Comparison of ENCODE assay signal across 25 cellular contexts in genomic region chr14:52082903-52083302, GRCh38. TPM values are rescaled to one million over a fixed set of nuclear protein-coding genes. Genes with fewer than 3 reads are reported as not detected.
A peak's percentile ranks its signal among the peaks of the same experiment; 100 is the strongest.
DNase-seq lines count a peak whose midpoint lies in the region; ATAC-seq and TF ChIP-seq lines count a peak whose summit lies in the region.
"Had no signal": no experiment of that assay in that cellular context is flagged by ENCODE, and none has a peak within 500 bp of the region (broad histone marks: within the 10 kb centered on the region; RNA-seq: fewer than 3 reads in every experiment).

No MANE protein-coding gene starts in this region.

- no peak for TF ChIP-seq RAD21 in SK-N-SH (IDR thresholded peaks at IDR 0.05; ENCODE audit: low read length)

- no peaks in the 10 kb centered on the region for H3K79me2 ChIP-seq in SK-N-SH (ENCODE audit: insufficient read depth)

- TF ChIP-seq EP300 in SK-N-SH (IDR thresholded peaks at IDR 0.05; ENCODE audit: borderline replicate concordance in 1 of 2, low read depth in 1 of 2, low read length in 1 of 2): no peak

- H4K20me1 ChIP-seq in SK-N-SH (ENCODE audit: insufficient read depth): no peaks in the 10 kb centered on the region
- H4K20me1 ChIP-seq: BLaER1 had no signal

- H3F3A ChIP-seq in SK-N-SH (replicated peaks; ENCODE audit: insufficient read depth): peaks cover 25% of the 10 kb centered on the region

- H3K9me3 ChIP-seq in SK-N-SH: peaks cover 11% of the 10 kb centered on the region; the same call in 1 of the 2 replicates
- H3K9me3 ChIP-seq in thyroid gland: no peaks in the 10 kb centered on the region
- H3K9me3 ChIP-seq: BE2C had no signal

- POLR2A ChIA-PET in SK-N-SH (lab: Yijun Ruan, JAX): no interaction called here

- no peak overlapping the region for H2AFZ ChIP-seq in SK-N-SH (ENCODE audit: low read depth)

- CTCF ChIA-PET in SK-N-SH (lab: Yijun Ruan, JAX): interaction anchor here (1.0 to 2.4 kb wide), 3 partner anchors 11 to 39 kb away, joined by 3 to 5 read pairs (median 4); partner anchors contain the start of gene NID2

- no peaks in the 10 kb centered on the region for H3K27me3 ChIP-seq in SK-N-SH (ENCODE audit: insufficient read depth)
- no peaks in the 10 kb centered on the region for H3K27me3 ChIP-seq in thyroid gland
- H3K27me3 ChIP-seq: BE2C, BLaER1 had no signal

- H3K9me2 ChIP-seq in SK-N-SH: no peaks in the 10 kb centered on the region

- no peak for DNase-seq in SK-N-SH
- DNase-seq in fibroblast of villous mesenchyme (ENCODE audit: low read depth): peak; percentile 69
- DNase-seq in thyroid gland: no peak
- DNase-seq in activated naive CD4-positive, alpha-beta T cell treated with Interleukin-2 at 50 U/mL for 16 hours: no peak
- no peak for DNase-seq in A172 (ENCODE audit: low spot score)
- DNase-seq: ACHN; BE2C; C1 segment of cervical spinal cord; CD4-positive, alpha-beta memory T cell; CD4-positive, CD25-positive, alpha-beta regulatory T cell; CD8-positive, alpha-beta memory T cell; COR-L47; DMS 273 treated with DMSO at 0.1 percent for 48 hours; DMS153; DMS53; DMS79; DND-41; EL; GDM1 had no signal

- intact Hi-C loops in thyroid gland (cut with DNase I): no loop called here

- peaks cover 2 to 25% of the 10 kb centered on the region in 2 experiments; a peak in 3 of 4 replicates for H3K4me1 ChIP-seq in SK-N-SH (ENCODE audit: control insufficient read depth in 1 of 2, insufficient read depth in 2 of 2, low read depth in 1 of 2, low read length in 1 of 2)
- peaks cover 52 to 59% of the 10 kb centered on the region in 2 donors for H3K4me1 ChIP-seq in thyroid gland
- H3K4me1 ChIP-seq: BE2C had no signal

- no peak overlapping the region for H3K9ac ChIP-seq in SK-N-SH
- H3K9ac ChIP-seq: BLaER1 had no signal

- no peak for TF ChIP-seq POLR2A in thyroid gland (IDR thresholded peaks at IDR 0.05)

- TF ChIP-seq CTCF in SK-N-SH (IDR thresholded peaks at IDR 0.05) (no peak), fibroblast of villous mesenchyme (IDR thresholded peaks at IDR 0.05; ENCODE audit: insufficient read depth, low read depth, low read length) (no peak), thyroid gland (IDR thresholded peaks at IDR 0.05) (no peak)

- no peaks in the 10 kb centered on the region for H3K36me3 ChIP-seq in SK-N-SH (replicated peaks in 1 of 2; ENCODE audit: control insufficient read depth in 1 of 2, insufficient read depth in 2 of 2, low read length in 1 of 2)
- H3K36me3 ChIP-seq in thyroid gland: no peaks in the 10 kb centered on the region
- H3K36me3 ChIP-seq: BE2C, BLaER1 had no signal

- H3K4me3 ChIP-seq in SK-N-SH (ENCODE audit: low read depth in 2 of 2, low read length in 1 of 2): no peak overlapping the region
- no peak overlapping the region for H3K4me3 ChIP-seq in fibroblast of villous mesenchyme (ENCODE audit: low read depth, low read length)
- H3K4me3 ChIP-seq in thyroid gland (replicated peaks in 1 of 3): no peak overlapping the region
- H3K4me3 ChIP-seq: BLaER1, GM12878 had no signal

- no peak overlapping the region for H3K4me2 ChIP-seq in SK-N-SH
- H3K4me2 ChIP-seq: BLaER1 had no signal

- H3K27ac ChIP-seq in SK-N-SH (ENCODE audit: low read depth in 2 of 2, low read length in 1 of 2) (no peak overlapping the region), thyroid gland (peak overlapping the region in 2 of 3 donors; percentile 81 to 96)
- H3K27ac ChIP-seq: 22Rv1, BLaER1 had no signal

- no peak for ATAC-seq in SK-N-SH treated with all-trans-retinoic acid at 6 μM for 48 hours
- ATAC-seq: GM12878 had no signal

TF ChIP-seq in SK-N-SH treated with all-trans-retinoic acid at 6 μM for 48 hours, 23 proteins besides CTCF, POLR2A, EP300 and RAD21:
- peak; percentile 58 for TF ChIP-seq ZNF8 (CRISPR knock-in tag; IDR thresholded peaks at IDR 0.05)
- no peak for TF ChIP-seq ISL1 (CRISPR knock-in tag; IDR thresholded peaks at IDR 0.05)
- TF ChIP-seq GLIS3 (CRISPR knock-in tag; IDR thresholded peaks at IDR 0.05): no peak
- TF ChIP-seq ARNTL (CRISPR knock-in tag; IDR thresholded peaks at IDR 0.05; ENCODE audit: borderline replicate concordance, low read depth): no peak
- TF ChIP-seq ZNF70 (CRISPR knock-in tag; IDR thresholded peaks at IDR 0.05): no peak

TF ChIP-seq in SK-N-SH, 30 proteins besides CTCF, POLR2A, EP300 and RAD21:
- TF ChIP-seq TAF1 (IDR thresholded peaks at IDR 0.05; ENCODE audit: borderline replicate concordance, low read depth, low read length) (no peak), GATA2 (CRISPR knock-in tag; IDR thresholded peaks at IDR 0.05) (no peak), POLR2AphosphoS5 (IDR thresholded peaks at IDR 0.05; ENCODE audit: low read depth, low read length) (no peak), SIN3A (IDR thresholded peaks at IDR 0.05; ENCODE audit: borderline replicate concordance, low read depth, low read length) (no peak), FOXM1 (IDR thresholded peaks at IDR 0.05; ENCODE audit: low read depth) (no peak), NRF1 (IDR thresholded peaks at IDR 0.05; ENCODE audit: low read depth, low read length) (no peak), GABPA (IDR thresholded peaks at IDR 0.05; ENCODE audit: low read depth) (no peak), ELF1 (IDR thresholded peaks at IDR 0.05) (no peak), ZBTB33 (IDR thresholded peaks at IDR 0.05; ENCODE audit: borderline replicate concordance, low read depth) (no peak), IRF3 (IDR thresholded peaks at IDR 0.05; ENCODE audit: low read depth, low read length) (no peak), NFIC (IDR thresholded peaks at IDR 0.05; ENCODE audit: borderline replicate concordance) (no peak)

RNA-seq across cellular contexts. Expression of gene NID2, which starts 14.0 kb away (rescaled TPM):
- 15.9 and 22.7 TPM in 2 replicates for polyA plus RNA-seq in SK-N-SH (2012; rRNA removed)
- 19.8 and 21.6 TPM in 2 replicates for polyA plus RNA-seq in SK-N-SH (2012; cell fraction: cytosol; rRNA removed)
- polyA plus RNA-seq in SK-N-SH (2012; cell fraction: nucleus; rRNA removed): 36.1 and 46.6 TPM in 2 replicates
- total RNA-seq in fibroblast of villous mesenchyme: 146 and 259 TPM in 2 replicates
- 100 to 1,000 TPM; 115 to 207 (median 130) TPM for total RNA-seq in thyroid gland
- not detected in 2 replicates for total RNA-seq in A172 (2014; rRNA removed; shearing (Covaris generic))
- total RNA-seq: CD4-positive, alpha-beta memory T cell; CD4-positive, CD25-positive, alpha-beta regulatory T cell; CD8-positive, alpha-beta memory T cell; G401 had no signal
- polyA plus RNA-seq: CD14-positive monocyte had no signal

Comparison
In these comparisons a context has a peak if more than half of its experiments do, and no peak if none do; other contexts are left out.
1. H3K27ac ChIP-seq: peak in thyroid gland (2 of 3); none in SK-N-SH (0 of 2).
2. RNA of gene NID2, which starts 14.0 kb away (total RNA-seq): 146 to 259 TPM in fibroblast of villous mesenchyme and 115 to 207 TPM in thyroid gland; not detected in A172; every median in the first group is over 100 times any median in the second.